8 cellular contexts compared by ENCODE assay signal in genomic region chr10:96130326-96130758, GRCh38. TPM values are rescaled to one million over a fixed set of nuclear protein-coding genes. Genes with fewer than 3 reads are reported as not detected.
DNase-seq lines count a peak whose midpoint lies in the region; ATAC-seq and TF ChIP-seq lines count a peak whose summit lies in the region.

No MANE protein-coding gene starts in this region.

- H3K36me3 ChIP-seq in GM06990 (ENCODE audit: control insufficient read depth, insufficient read depth, low read length) (no peaks in the 10 kb centered on the region; the same call in 1 of the 2 replicates), KMS-11 (ENCODE audit: insufficient read depth) (peaks cover 7% of the 10 kb centered on the region; the same call in 1 of the 2 replicates), adipocyte (ENCODE audit: control insufficient read depth, insufficient read depth, low read length, severe bottlenecking) (peaks cover 24% of the 10 kb centered on the region), gastrocnemius medialis (peaks cover 0 to 23% of the 10 kb centered on the region in 2 donors)

- TF ChIP-seq CTCF in GM06990 (IDR thresholded peaks at IDR 0.05; ENCODE audit: insufficient read depth, low read length, poor library complexity, severe bottlenecking) (peak; percentile 6), KMS-11 (conservative IDR thresholded peaks at IDR 0.05; ENCODE audit: low read depth, low read length) (no peak), gastrocnemius medialis (IDR thresholded peaks at IDR 0.05 in 4 of 5, conservative IDR thresholded peaks at IDR 0.05 in 1 of 5) (no peak)

- H3K4me1 ChIP-seq in KMS-11 (ENCODE audit: low read depth, poor library complexity, severe bottlenecking) (peaks cover 30% of the 10 kb centered on the region), adipocyte (ENCODE audit: control insufficient read depth, insufficient read depth, low read length) (peaks cover 16% of the 10 kb centered on the region), gastrocnemius medialis (peaks cover 9 to 12% of the 10 kb centered on the region in 2 donors)

- intact Hi-C loops in gastrocnemius medialis (cut with DNase I; ENCODE audit: low total_unique reads): loop anchor here (1.0 to 10.0 kb wide), 3 partner anchors 40 to 226 kb away; partner anchors contain the start of genes CC2D2B and CCNJ

- DNase-seq in GM06990 (ENCODE audit: extremely low read depth, insufficient read length) (peak; percentile 93), SKM-1 (lab: John Stamatoyannopoulos, UW; ENCODE audit: unreplicated experiment) (peak; percentile 83), adipocyte (ENCODE audit: low read depth) (peak; percentile 86), hepatic stellate cell (ENCODE audit: low spot score) (peak; percentile 68), gastrocnemius medialis (peak; percentile 4 to 35), DMS114 treated with DMSO at 0.1 percent for 48 hours (lab: John Stamatoyannopoulos, UW; ENCODE audit: unreplicated experiment) (no peak)

- H2AFZ ChIP-seq in KMS-11 (ENCODE audit: low read depth): peak overlapping the region; percentile 95

- H3K27ac ChIP-seq in KMS-11 (peak overlapping the region; percentile 100), gastrocnemius medialis (peak overlapping the region; percentile 78 to 86 (median 82))

- H4K20me1 ChIP-seq in KMS-11 (ENCODE audit: insufficient read depth): no peaks in the 10 kb centered on the region

- H3K27me3 ChIP-seq in GM06990 (replicated peaks; ENCODE audit: control insufficient read depth, insufficient read depth, low read length) (no peaks in the 10 kb centered on the region), KMS-11 (ENCODE audit: insufficient read depth, low read depth) (no peaks in the 10 kb centered on the region), adipocyte (replicated peaks; ENCODE audit: control insufficient read depth, insufficient read depth, low read length) (peaks cover 4% of the 10 kb centered on the region), gastrocnemius medialis (peaks cover 0 to 40% (median 22%) of the 10 kb centered on the region in 3 donors)

- ATAC-seq in GM21786 (IDR thresholded peaks at IDR 0.05; ENCODE audit: unreplicated experiment) (peak; percentile 56), gastrocnemius medialis (peak; percentile 70 to 80)

- TF ChIP-seq POLR2A in gastrocnemius medialis (IDR thresholded peaks at IDR 0.05): no peak

- H3K4me3 ChIP-seq in GM06990 (replicated peaks; ENCODE audit: low read depth, low read length) (peak overlapping the region; percentile 87), KMS-11 (IDR thresholded peaks at IDR 0.05; ENCODE audit: insufficient read depth, low read depth, low read length) (peak overlapping the region; percentile 61), adipocyte (ENCODE audit: low read length) (peak overlapping the region; percentile 88), gastrocnemius medialis (peak overlapping the region; percentile 81 to 88 (median 83))

- in situ Hi-C loops in gastrocnemius medialis (cut with MboI; ENCODE audit: low sequenced_read_pairs in 4 of 4): loop anchor here in 2 of 4 donors (5.0 to 25.0 kb wide), 2 partner anchors 38 to 107 kb away; no protein-coding TSS in a partner anchor

- H3K9me3 ChIP-seq in adipocyte (ENCODE audit: control insufficient read depth, low read length) (no peaks in the 10 kb centered on the region), gastrocnemius medialis (no peaks in the 10 kb centered on the region)

- H3K9ac ChIP-seq in KMS-11 (peak overlapping the region; percentile 98), adipocyte (ENCODE audit: low read length) (peak overlapping the region; percentile 91)

- H3K4me2 ChIP-seq in KMS-11: peak overlapping the region; percentile 81

- peaks cover 17% of the 10 kb centered on the region; the same call in 1 of the 2 replicates for H3K79me2 ChIP-seq in KMS-11 (ENCODE audit: insufficient read depth, low read depth)

RNA-seq across cellular contexts. Expression of gene ZNF518A, which starts 0.2 kb away (rescaled TPM):
- 10 to 100 TPM in 1 of 4 donors, 1 to 10 TPM in 3; 4.9 to 11.8 (median 8.2) TPM for total RNA-seq in gastrocnemius medialis
